In genomic region chr5:98845878-98846277, GRCh38 we compare ENCODE assay signal across 19 cellular contexts.
DNase-seq lines count a peak whose midpoint lies in the region; ATAC-seq, FAIRE-seq and TF ChIP-seq lines count a peak whose summit lies in the region.
"Had no signal": no experiment of that assay in that cellular context is flagged by ENCODE, and none has a peak within 500 bp of the region (broad histone marks: within the 10 kb centered on the region; RNA-seq: fewer than 3 reads in every experiment).

No MANE protein-coding gene starts in this region.

- no peak overlapping the region for H2BK15ac ChIP-seq in mesenchymal stem cell (ENCODE audit: low read depth, poor library complexity, severe bottlenecking)

- no peak for TF ChIP-seq POLR2A in spleen (IDR thresholded peaks at IDR 0.05)

- CTCF ChIA-PET in Caco-2 (lab: Charles Lee), result no interaction called here

- H3K18ac ChIP-seq in mesenchymal stem cell (ENCODE audit: low read depth in 1 of 2, low read length in 2 of 2), result no peak overlapping the region

- H4K8ac ChIP-seq in mesenchymal stem cell (ENCODE audit: low read length), result no peak overlapping the region

- H3K4me3 ChIP-seq in Caco-2 (ENCODE audit: low read depth, low read length) (no peak overlapping the region), bronchial epithelial cell (ENCODE audit: low read depth, low read length) (no peak overlapping the region), mesenchymal stem cell (ENCODE audit: insufficient read depth in 1 of 2, low read depth in 1 of 2, low read length in 2 of 2) (no peak overlapping the region), spleen (no peak overlapping the region)
- H3K4me3 ChIP-seq: GM12878, GM23248 had no signal

- H3K9me3 Mint-ChIP-seq in Caco-2 (ENCODE audit: unreplicated experiment), result no peaks in the 10 kb centered on the region

- peaks cover 21% of the 10 kb centered on the region for H3K4me1 Mint-ChIP-seq in Caco-2 (ENCODE audit: low read depth, unreplicated experiment)
- H3K4me1 Mint-ChIP-seq: CD4-positive, alpha-beta memory T cell had no signal

- H2AK5ac ChIP-seq in mesenchymal stem cell (ENCODE audit: low read length, severe bottlenecking), result peak overlapping the region; percentile 43

- H3K27ac ChIP-seq in mesenchymal stem cell (ENCODE audit: low read length, poor library complexity, severe bottlenecking) (no peak overlapping the region), spleen (no peak overlapping the region)
- H3K27ac ChIP-seq: GM23248 had no signal

- ATAC-seq in HG03342 (IDR thresholded peaks at IDR 0.05; ENCODE audit: unreplicated experiment), result no peak
- ATAC-seq: GM12878, HCT116 had no signal

- no peak overlapping the region for H3K9ac ChIP-seq in mesenchymal stem cell (ENCODE audit: low read length)
- H3K9ac ChIP-seq: GM23248 had no signal

- no peak overlapping the region for H3K4ac ChIP-seq in mesenchymal stem cell (ENCODE audit: low read depth in 1 of 2, low read length in 2 of 2)

- peak overlapping the region; percentile 67 for H3K27ac Mint-ChIP-seq in Caco-2 (ENCODE audit: unreplicated experiment)
- H3K27ac Mint-ChIP-seq: CD4-positive, alpha-beta memory T cell; H9 had no signal

- intact Hi-C loops in Caco-2 (cut with micrococcal nuclease; ENCODE audit: unreplicated experiment), result loop anchor here (2.0 kb wide), 1 partner anchor 71 kb away; no protein-coding TSS in a partner anchor
- intact Hi-C loops in spleen (cut with DNase I; ENCODE audit: low total_unique reads), result no loop called here

- DNase-seq in Caco-2 (no peak), bronchial epithelial cell (ENCODE audit: low read depth) (no peak), mesenchymal stem cell (no peak), spleen (peak; percentile 40), germinal center (ENCODE audit: low spot score) (no peak), HPDE6-E6E7 (ENCODE audit: extremely low spot score) (no peak)
- DNase-seq: C1 segment of cervical spinal cord, COR-L47, DMS 273 treated with DMSO at 0.1 percent for 48 hours, DMS79, EL, GDM1, GM23248, H9 had no signal

- no peak overlapping the region for H3K4me3 Mint-ChIP-seq in Caco-2 (ENCODE audit: unreplicated experiment)
- H3K4me3 Mint-ChIP-seq: CD4-positive, alpha-beta memory T cell; H9 had no signal

- peaks cover 24% of the 10 kb centered on the region for H3K4me1 ChIP-seq in Caco-2
- H3K4me1 ChIP-seq in mesenchymal stem cell (ENCODE audit: control insufficient read depth, insufficient read depth, low read depth, low read length), result peaks cover 4% of the 10 kb centered on the region
- H3K4me1 ChIP-seq in spleen, result no peaks in the 10 kb centered on the region

- peaks cover 9% of the 10 kb centered on the region for H3K9me3 ChIP-seq in Caco-2
- peaks cover 10% of the 10 kb centered on the region for H3K9me3 ChIP-seq in mesenchymal stem cell (ENCODE audit: control insufficient read depth, low read length)
- peaks cover 0 to 19% (median 17%) of the 10 kb centered on the region in 8 donors for H3K9me3 ChIP-seq in spleen

- H2AFZ ChIP-seq in mesenchymal stem cell (ENCODE audit: low read depth, low read length), result no peak overlapping the region
- H2AFZ ChIP-seq: GM23248 had no signal

- POLR2A ChIA-PET in Caco-2 (lab: Charles Lee), result no interaction called here

- FAIRE-seq in bronchial epithelial cell (lab: Jason Lieb, UNC), result peak; percentile 70
- FAIRE-seq: GM12878, GM19239 had no signal

- H3K4me2 ChIP-seq in mesenchymal stem cell (ENCODE audit: low read length, poor library complexity, severe bottlenecking), result no peak overlapping the region

- H2BK5ac ChIP-seq in mesenchymal stem cell (ENCODE audit: low read depth, low read length, poor library complexity, severe bottlenecking), result peak overlapping the region; percentile 3

- H3K27me3 Mint-ChIP-seq in Caco-2 (ENCODE audit: insufficient read depth, unreplicated experiment), result no peaks in the 10 kb centered on the region
- H3K27me3 Mint-ChIP-seq: CD4-positive, alpha-beta memory T cell had no signal

- H3K36me3 ChIP-seq in Caco-2 (ENCODE audit: control insufficient read depth, insufficient read depth, low read length) (no peaks in the 10 kb centered on the region), bronchial epithelial cell (ENCODE audit: control insufficient read depth, insufficient read depth, low read length) (no peaks in the 10 kb centered on the region), mesenchymal stem cell (ENCODE audit: control insufficient read depth in 1 of 2, insufficient read depth in 2 of 2, low read depth in 1 of 2, low read length in 2 of 2) (no peaks in the 10 kb centered on the region), spleen (no peaks in the 10 kb centered on the region)

- H2BK120ac ChIP-seq in mesenchymal stem cell (ENCODE audit: low read depth, low read length), result no peak overlapping the region

- WGBS in mesenchymal stem cell, result 95% methylated on average over 8 of the region's 8 CpGs
- 94 to 99% (median 96%) methylated on average over 5 to 8 of the region's 8 CpGs for WGBS in spleen, 5 donors

- BruUV-seq in Caco-2 (replicated peaks; lab: Mats Ljungman, UMichigan), result TSS peak; percentile 26

- TF ChIP-seq CTCF in Caco-2 (IDR thresholded peaks at IDR 0.05; ENCODE audit: insufficient read depth in 1 of 2, low read depth in 1 of 2, low read length in 1 of 2, severe bottlenecking in 1 of 2, unreplicated experiment in 1 of 2), result no peak
- no peak for TF ChIP-seq CTCF in bronchial epithelial cell (IDR thresholded peaks at IDR 0.05; ENCODE audit: insufficient read depth, low read length, severe bottlenecking)
- no peak for TF ChIP-seq CTCF in spleen (IDR thresholded peaks at IDR 0.05 in 8 of 11, conservative IDR thresholded peaks at IDR 0.05 in 3 of 11)

- no peak overlapping the region for H4K91ac ChIP-seq in mesenchymal stem cell (ENCODE audit: low read length)

- H3K27me3 ChIP-seq in Caco-2 (replicated peaks; ENCODE audit: control insufficient read depth, insufficient read depth, low read length) (no peaks in the 10 kb centered on the region), bronchial epithelial cell (ENCODE audit: control insufficient read depth, insufficient read depth, low read length) (no peaks in the 10 kb centered on the region), mesenchymal stem cell (ENCODE audit: control insufficient read depth in 1 of 2, insufficient read depth in 1 of 2, low read length in 2 of 2) (no peaks in the 10 kb centered on the region), spleen (replicated peaks in 1 of 7) (no peaks in the 10 kb centered on the region)

- H3K36me3 Mint-ChIP-seq in Caco-2 (ENCODE audit: insufficient read depth, unreplicated experiment), result peaks cover 7% of the 10 kb centered on the region
- H3K36me3 Mint-ChIP-seq: CD4-positive, alpha-beta memory T cell had no signal

- no peak overlapping the region for H3K14ac ChIP-seq in mesenchymal stem cell (ENCODE audit: low read length in 2 of 2)

- no peak overlapping the region for H2BK12ac ChIP-seq in mesenchymal stem cell (ENCODE audit: low read length in 2 of 2)

- H3K23ac ChIP-seq in mesenchymal stem cell (ENCODE audit: low read length in 2 of 2), result no peak overlapping the region

- no peaks in the 10 kb centered on the region for H3K79me1 ChIP-seq in mesenchymal stem cell (replicated peaks; ENCODE audit: low read length, poor library complexity, severe bottlenecking)
